ENCODE assay signal across 15 cellular contexts in the genomic region with DNA sequence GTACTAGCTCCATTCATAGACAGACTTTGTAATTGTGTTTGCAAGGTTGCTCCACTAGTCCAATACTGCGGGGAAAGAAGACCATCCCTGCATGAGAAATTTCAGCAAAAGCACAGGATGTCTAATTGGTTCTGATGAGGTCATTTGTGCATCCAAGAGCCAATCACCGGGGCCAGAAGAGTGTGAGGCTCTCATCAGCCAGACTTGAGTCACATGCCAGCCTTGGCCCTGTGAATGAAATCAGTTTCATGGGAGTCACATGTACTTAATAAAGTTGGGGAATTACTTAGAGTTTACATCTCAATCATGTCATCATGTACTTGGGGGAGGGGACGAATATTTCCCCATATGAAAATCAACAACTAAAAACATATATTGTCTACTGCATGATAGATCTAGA.
DNase-seq lines count a peak whose midpoint lies in the region; ATAC-seq and TF ChIP-seq lines count a peak whose summit lies in the region.
"Had no signal": no experiment of that assay in that cellular context is flagged by ENCODE, and none has a peak within 500 bp of the region (broad histone marks: within the 10 kb centered on the region; RNA-seq: fewer than 3 reads in every experiment).

No MANE protein-coding gene starts in this region.

- peaks cover 0 to 3% of the 10 kb centered on the region in 2 donors for H3K4me1 Mint-ChIP-seq in effector memory CD8-positive, alpha-beta T cell (ENCODE audit: low read depth in 2 of 2)

- H3K27me3 Mint-ChIP-seq in effector memory CD8-positive, alpha-beta T cell = no peaks in the 10 kb centered on the region
- H3K27me3 Mint-ChIP-seq: IgD-negative memory B cell had no signal

- no peak overlapping the region for H3K4me3 Mint-ChIP-seq in effector memory CD8-positive, alpha-beta T cell
- H3K4me3 Mint-ChIP-seq: CD14-positive monocyte, IgD-negative memory B cell had no signal

- no peak for TF ChIP-seq CTCF in GM13977 (IDR thresholded peaks at IDR 0.05; ENCODE audit: extremely low read depth, insufficient read depth, missing control alignments)

- H3K36me3 Mint-ChIP-seq in effector memory CD8-positive, alpha-beta T cell (ENCODE audit: insufficient read depth) = no peaks in the 10 kb centered on the region
- H3K36me3 Mint-ChIP-seq: CD14-positive monocyte, IgD-negative memory B cell had no signal

- H3K9me3 Mint-ChIP-seq in effector memory CD8-positive, alpha-beta T cell = peaks cover 7 to 8% of the 10 kb centered on the region in 2 donors

- ATAC-seq in GM18907 (IDR thresholded peaks at IDR 0.05; ENCODE audit: unreplicated experiment) (peak; percentile 53), GM21576 (IDR thresholded peaks at IDR 0.05; ENCODE audit: unreplicated experiment) (peak; percentile 34), HG03159 (IDR thresholded peaks at IDR 0.05; ENCODE audit: unreplicated experiment) (peak; percentile 36)
- ATAC-seq in effector memory CD8-positive, alpha-beta T cell (replicated peaks) = peak; percentile 17

- DNase-seq in effector memory CD8-positive, alpha-beta T cell = no peak
- DNase-seq in hepatic stellate cell (ENCODE audit: low spot score) = no peak
- DNase-seq in GM13977 (ENCODE audit: low spot score) = no peak
- no peak for DNase-seq in activated CD8-positive, alpha-beta memory T cell treated with anti-CD3 and anti-CD28 coated beads, Interleukin-2, amount 50 U/mL, for 4 hours
- DNase-seq: activated CD8-positive, alpha-beta memory T cell treated with anti-CD3 and anti-CD28 coated beads for 24 hours; activated effector memory CD4-positive, alpha-beta T cell treated with Interleukin-2 at 50 U/mL for 16 hours; DND-41; NCI-H1092; NCI-H226; substantia nigra had no signal

- in situ Hi-C loops in GM13977 (cut with MboI; ENCODE audit: low pct_unique_long_range_greater_than_20kb, low sequenced_read_pairs, unreplicated experiment) = no loop called here

- H3K27ac Mint-ChIP-seq in effector memory CD8-positive, alpha-beta T cell = no peak overlapping the region
- H3K27ac Mint-ChIP-seq: CD14-positive monocyte, IgD-negative memory B cell had no signal
